Comparison of ENCODE assay signal across 18 cellular contexts in genomic region chr2:171459498-171459897, GRCh38. TPM values are rescaled to one million over a fixed set of nuclear protein-coding genes. Genes with fewer than 3 reads are reported as not detected.
DNase-seq lines count a peak whose midpoint lies in the region; ATAC-seq, FAIRE-seq and TF ChIP-seq lines count a peak whose summit lies in the region.
"Had no signal": no experiment of that assay in that cellular context is flagged by ENCODE, and none has a peak within 500 bp of the region (broad histone marks: within the 10 kb centered on the region; RNA-seq: fewer than 3 reads in every experiment).

No MANE protein-coding gene starts in this region.

- H3K79me2 ChIP-seq in HepG2 (ENCODE audit: insufficient read depth, low read length) = peaks cover 2% of the 10 kb centered on the region
- peaks cover 6% of the 10 kb centered on the region; the same call in 1 of the 3 replicates for H3K79me2 ChIP-seq in K562 (ENCODE audit: control insufficient read depth, insufficient read depth, low read length)

- no peak overlapping the region for H3K4me3 ChIP-seq in HepG2 (replicated peaks in 1 of 3; ENCODE audit: insufficient read depth in 1 of 3, low read depth in 2 of 3, low read length in 3 of 3)
- no peak overlapping the region for H3K4me3 ChIP-seq in right lobe of liver
- no peak overlapping the region for H3K4me3 ChIP-seq in K562
- H3K4me3 ChIP-seq in kidney (ENCODE audit: low read length in 2 of 2) = no peak overlapping the region
- H3K4me3 ChIP-seq in tibial artery = no peak overlapping the region
- H3K4me3 ChIP-seq: BLaER1, GM23338 had no signal

- no peaks in the 10 kb centered on the region for H3K27me3 ChIP-seq in HepG2 (ENCODE audit: control insufficient read depth in 1 of 2, insufficient read depth in 2 of 2, low read length in 2 of 2)
- no peaks in the 10 kb centered on the region for H3K27me3 ChIP-seq in right lobe of liver
- no peaks in the 10 kb centered on the region for H3K27me3 ChIP-seq in K562 (ENCODE audit: control insufficient read depth in 2 of 2, insufficient read depth in 2 of 2, low read length in 2 of 2)
- no peaks in the 10 kb centered on the region for H3K27me3 ChIP-seq in tibial artery
- H3K27me3 ChIP-seq: BLaER1 had no signal

- TF ChIP-seq CTCF in HepG2 (CRISPR knock-in tag; IDR thresholded peaks at IDR 0.05) = no peak
- TF ChIP-seq CTCF in right lobe of liver (IDR thresholded peaks at IDR 0.05) = no peak
- TF ChIP-seq CTCF in K562 (IDR thresholded peaks at IDR 0.05 in 2 of 3, conservative IDR thresholded peaks at IDR 0.05 in 1 of 3; ENCODE audit: insufficient read depth in 2 of 3, low read depth in 1 of 3, low read length in 3 of 3) = no peak
- TF ChIP-seq CTCF in kidney (IDR thresholded peaks at IDR 0.05; ENCODE audit: borderline replicate concordance, extremely low read depth, insufficient read depth) = no peak
- no peak for TF ChIP-seq CTCF in tibial artery (IDR thresholded peaks at IDR 0.05)

- TF ChIP-seq EP300 in HepG2 (IDR thresholded peaks at IDR 0.05; ENCODE audit: low read depth in 2 of 2, low read length in 2 of 2) (no peak), HepG2 (CRISPR knock-in tag; IDR thresholded peaks at IDR 0.05; ENCODE audit: borderline replicate concordance) (no peak), K562 (IDR thresholded peaks at IDR 0.05; ENCODE audit: low read length) (no peak)

- H3K4me1 ChIP-seq in HepG2 (ENCODE audit: insufficient read depth, low read length) (no peaks in the 10 kb centered on the region), right lobe of liver (no peaks in the 10 kb centered on the region), K562 (replicated peaks in 1 of 2; ENCODE audit: control insufficient read depth in 2 of 2, insufficient read depth in 2 of 2, low read length in 2 of 2) (no peaks in the 10 kb centered on the region), kidney (ENCODE audit: control insufficient read depth in 1 of 2, insufficient read depth in 1 of 2, low read depth in 1 of 2, low read length in 2 of 2) (no peaks in the 10 kb centered on the region), tibial artery (no peaks in the 10 kb centered on the region)
- H3K4me1 ChIP-seq: BLaER1 had no signal

- DNase-seq in HepG2 (ENCODE audit: low spot score) (no peak), right lobe of liver (no peak), K562 (ENCODE audit: extremely low read depth in 1 of 4, low spot score in 3 of 4) (no peak), kidney (no peak), amniotic stem cell (lab: John Stamatoyannopoulos, UW) (no peak), tibial artery (no peak)
- no peak for DNase-seq in activated CD8-positive, alpha-beta T cell treated with anti-CD3 and anti-CD28 coated beads, Interleukin-2, amount 10 ng/mL, durations not matched to agents 7 days and 5 days
- DNase-seq: CD4-positive, alpha-beta memory T cell; DMS79 treated with DMSO at 0.1 percent for 48 hours; H7 had no signal

- no peaks in the 10 kb centered on the region for H4K20me1 ChIP-seq in HepG2 (ENCODE audit: insufficient read depth, low read length)
- no peaks in the 10 kb centered on the region for H4K20me1 ChIP-seq in K562 (replicated peaks; ENCODE audit: control insufficient read depth, insufficient read depth, low read length)
- H4K20me1 ChIP-seq: BLaER1 had no signal

- no peak for FAIRE-seq in HepG2 (lab: Jason Lieb, UNC)
- FAIRE-seq in K562 (lab: Jason Lieb, UNC) = no peak
- peak; percentile 13 for FAIRE-seq in kidney (lab: Jason Lieb, UNC)
- FAIRE-seq: GM12892, GM18507 had no signal

- CTCF ChIA-PET in HepG2 (lab: Yijun Ruan, JAX; ENCODE audit: low intra/inter-chr PET ratio, low total read pairs) = no interaction called here
- CTCF ChIA-PET in K562 (lab: Yijun Ruan, JAX; ENCODE audit: low intra/inter-chr PET ratio) = no interaction called here
- CTCF ChIA-PET in activated CD8-positive, alpha-beta T cell treated with anti-CD3 and anti-CD28 coated beads, Interleukin-2, amount 10 ng/mL, durations not matched to agents 7 days and 5 days (lab: Charles Lee) = interaction anchor here (0.7 to 1.4 kb wide), 2 partner anchors 9 to 114 kb away, joined by 4 read pairs; no protein-coding TSS in a partner anchor

- no peaks in the 10 kb centered on the region for H3K4me1 Mint-ChIP-seq in activated CD8-positive, alpha-beta T cell treated with anti-CD3 and anti-CD28 coated beads, Interleukin-2, amount 10 ng/mL, durations not matched to agents 7 days and 5 days (ENCODE audit: low read depth)
- H3K4me1 Mint-ChIP-seq: CD14-positive monocyte, GM23338 had no signal

- H3K9ac ChIP-seq in HepG2 (ENCODE audit: insufficient read depth, low read depth, low read length) (no peak overlapping the region), K562 (ENCODE audit: insufficient read depth in 1 of 2, low read depth in 2 of 2, low read length in 2 of 2) (no peak overlapping the region), kidney (ENCODE audit: low read length in 2 of 2) (no peak overlapping the region)
- H3K9ac ChIP-seq: BLaER1 had no signal

- no peaks in the 10 kb centered on the region for H3K9me3 ChIP-seq in HepG2 (ENCODE audit: low read length)
- no peaks in the 10 kb centered on the region for H3K9me3 ChIP-seq in right lobe of liver
- no peaks in the 10 kb centered on the region for H3K9me3 ChIP-seq in K562 (replicated peaks; ENCODE audit: control insufficient read depth, insufficient read depth, low read depth, low read length)
- H3K9me3 ChIP-seq in kidney (ENCODE audit: control insufficient read depth in 1 of 2, low read length in 2 of 2) = peaks cover 0 to 3% of the 10 kb centered on the region in 2 donors
- H3K9me3 ChIP-seq in tibial artery = no peaks in the 10 kb centered on the region

- POLR2A ChIA-PET in HepG2 (lab: Yijun Ruan, JAX) = interaction anchor here (0.7 kb wide), 1 partner anchor 357 kb away, joined by 3 read pairs; no protein-coding TSS in a partner anchor
- POLR2A ChIA-PET in K562 (lab: Yijun Ruan, JAX) = no interaction called here
- POLR2A ChIA-PET in activated CD8-positive, alpha-beta T cell treated with anti-CD3 and anti-CD28 coated beads, Interleukin-2, amount 10 ng/mL, durations not matched to agents 7 days and 5 days (lab: Charles Lee) = no interaction called here

- no peak overlapping the region for H3K4me3 Mint-ChIP-seq in activated CD8-positive, alpha-beta T cell treated with anti-CD3 and anti-CD28 coated beads, Interleukin-2, amount 10 ng/mL, durations not matched to agents 7 days and 5 days
- H3K4me3 Mint-ChIP-seq: CD14-positive monocyte; CD4-positive, alpha-beta memory T cell; GM23338 had no signal

- ATAC-seq in HepG2 (no peak), right lobe of liver (no peak), K562 (no peak), HG03439 (IDR thresholded peaks at IDR 0.05; ENCODE audit: unreplicated experiment) (no peak)
- no peak for ATAC-seq in activated CD8-positive, alpha-beta T cell treated with anti-CD3 and anti-CD28 coated beads, Interleukin-2, amount 10 ng/mL, durations not matched to agents 7 days and 5 days
- ATAC-seq: GM23338, HCT116 had no signal

- no peaks in the 10 kb centered on the region for H3K9me1 ChIP-seq in K562 (ENCODE audit: control insufficient read depth, insufficient read depth, low read length)

- no peak for TF ChIP-seq POLR2A in HepG2 (IDR thresholded peaks at IDR 0.05; ENCODE audit: insufficient read depth in 1 of 2, low read depth in 2 of 2, low read length in 2 of 2)
- TF ChIP-seq POLR2A in right lobe of liver (IDR thresholded peaks at IDR 0.05) = no peak
- TF ChIP-seq POLR2A in K562 (conservative IDR thresholded peaks at IDR 0.05) = no peak

- peaks cover 12% of the 10 kb centered on the region for H3K9me3 Mint-ChIP-seq in activated CD8-positive, alpha-beta T cell treated with anti-CD3 and anti-CD28 coated beads, Interleukin-2, amount 10 ng/mL, durations not matched to agents 7 days and 5 days (ENCODE audit: insufficient read depth)
- H3K9me3 Mint-ChIP-seq: GM23338 had no signal

- no peaks in the 10 kb centered on the region for H3K27me3 Mint-ChIP-seq in activated CD8-positive, alpha-beta T cell treated with anti-CD3 and anti-CD28 coated beads, Interleukin-2, amount 10 ng/mL, durations not matched to agents 7 days and 5 days (ENCODE audit: low read depth)
- H3K27me3 Mint-ChIP-seq: CD4-positive, alpha-beta memory T cell had no signal

- no TSS peak for BruUV-seq in HepG2 (replicated peaks; lab: Mats Ljungman, UMichigan)
- no TSS peak for BruUV-seq in K562 (replicated peaks; lab: Mats Ljungman, UMichigan)

- peaks cover 46% of the 10 kb centered on the region for H3K36me3 Mint-ChIP-seq in activated CD8-positive, alpha-beta T cell treated with anti-CD3 and anti-CD28 coated beads, Interleukin-2, amount 10 ng/mL, durations not matched to agents 7 days and 5 days (ENCODE audit: low read depth)

- TF ChIP-seq RAD21 in HepG2 (CRISPR knock-in tag; IDR thresholded peaks at IDR 0.05) (no peak), K562 (CRISPR knock-in tag; conservative IDR thresholded peaks at IDR 0.05 in 1 of 2, IDR thresholded peaks at IDR 0.05 in 1 of 2) (no peak)

- in situ Hi-C loops in HepG2 (cut with HindIII; ENCODE audit: extremely low pct_ligation_motif_present, low pct_unique_long_range_greater_than_20kb) = no loop called here
- in situ Hi-C loops in K562 (cut with MboI) = no loop called here

- H3K36me3 ChIP-seq in HepG2 (replicated peaks in 1 of 2; ENCODE audit: control insufficient read depth in 1 of 2, insufficient read depth in 2 of 2, low read length in 2 of 2) = peaks cover 7 to 33% of the 10 kb centered on the region in 2 experiments; a peak in 4 of 5 replicates
- no peaks in the 10 kb centered on the region for H3K36me3 ChIP-seq in right lobe of liver
- H3K36me3 ChIP-seq in K562 (ENCODE audit: control insufficient read depth, insufficient read depth, low read length) = peaks cover 58% of the 10 kb centered on the region
- peaks cover 3 to 14% of the 10 kb centered on the region in 2 donors for H3K36me3 ChIP-seq in kidney (ENCODE audit: control insufficient read depth in 1 of 2, insufficient read depth in 2 of 2, low read length in 2 of 2)
- H3K36me3 ChIP-seq in tibial artery = peaks cover 20 to 51% (median 42%) of the 10 kb centered on the region in 3 donors

- no peak overlapping the region for H3K4me2 ChIP-seq in HepG2 (ENCODE audit: low read depth, low read length)
- H3K4me2 ChIP-seq in K562 (ENCODE audit: insufficient read depth, low read length) = no peak overlapping the region
- H3K4me2 ChIP-seq: BLaER1, GM23338 had no signal

- H3K27ac ChIP-seq in HepG2 (ENCODE audit: extremely low read length, insufficient read depth, low read length) = no peak overlapping the region
- H3K27ac ChIP-seq in right lobe of liver = no peak overlapping the region
- H3K27ac ChIP-seq in K562 (ENCODE audit: extremely low read depth, low read depth, low read length) = no peak overlapping the region
- no peak overlapping the region for H3K27ac ChIP-seq in kidney (ENCODE audit: low read depth in 2 of 2, low read length in 2 of 2)
- no peak overlapping the region for H3K27ac ChIP-seq in tibial artery
- H3K27ac ChIP-seq: 22Rv1, BLaER1 had no signal

- intact Hi-C loops in HepG2 (cut with micrococcal nuclease; ENCODE audit: unreplicated experiment) = no loop called here
- intact Hi-C loops in right lobe of liver (cut with DNase I) = no loop called here
- intact Hi-C loops in K562 (cut with micrococcal nuclease) = no loop called here
- intact Hi-C loops in kidney (cut with DNase I) = no loop called here
- intact Hi-C loops in tibial artery (cut with DNase I; ENCODE audit: low total_unique reads) = no loop called here

- no peak overlapping the region for H2AFZ ChIP-seq in HepG2 (ENCODE audit: low read length)
- H2AFZ ChIP-seq in K562 (ENCODE audit: low read depth, low read length) = no peak overlapping the region
- H2AFZ ChIP-seq: GM23338 had no signal

- H3K27ac Mint-ChIP-seq in activated CD8-positive, alpha-beta T cell treated with anti-CD3 and anti-CD28 coated beads, Interleukin-2, amount 10 ng/mL, durations not matched to agents 7 days and 5 days = no peak overlapping the region
- H3K27ac Mint-ChIP-seq: CD14-positive monocyte; CD4-positive, alpha-beta memory T cell; GM23338 had no signal

RNA-seq across cellular contexts. Expression of gene DCAF17, which starts 25.5 kb away (rescaled TPM):
- 30.0 and 35.3 TPM in 2 replicates for total RNA-seq in HepG2 (2016; rRNA removed; fragmentation: Illumina TruSeq; extraction: Trizol)
- 26.5 and 32.7 TPM in 2 replicates for total RNA-seq in HepG2 (2016; cell fraction: cytosol; rRNA removed; fragmentation: Illumina TruSeq; extraction: Trizol; ENCODE audit: low read depth)
- 30.5 and 35.1 TPM in 2 replicates for total RNA-seq in HepG2 (2016; cell fraction: insoluble cytoplasmic fraction; rRNA removed; fragmentation: Illumina TruSeq; extraction: Trizol)
- total RNA-seq in HepG2 (2016; cell fraction: membrane; rRNA removed; fragmentation: Illumina TruSeq; extraction: Trizol) = 21.8 and 25.2 TPM in 2 replicates
- 44.6 and 46.6 TPM in 2 replicates for total RNA-seq in HepG2 (2016; cell fraction: nucleus; rRNA removed; fragmentation: Illumina TruSeq; extraction: Trizol)
- polyA plus RNA-seq in HepG2 (2011; rRNA removed) = 13.7 and 13.8 TPM in 2 replicates
- 5.4 and 7.3 TPM in 2 replicates for polyA plus RNA-seq in HepG2 (2011; cell fraction: cytosol; rRNA removed)
- polyA plus RNA-seq in HepG2 (2011; cell fraction: nucleus; rRNA removed) = 14.2 and 21.4 TPM in 2 replicates
- polyA plus RNA-seq in HepG2 (2012) = 12.1 and 13.8 TPM in 2 replicates
- 2.4 and 2.6 TPM in 2 replicates for polyA plus RNA-seq in HepG2 (2016; cell fraction: cytosol; fragmentation: Illumina TruSeq; extraction: Trizol; ENCODE audit: low read depth)
- polyA plus RNA-seq in HepG2 (2016; cell fraction: insoluble cytoplasmic fraction; fragmentation: Illumina TruSeq; extraction: Trizol; ENCODE audit: low read depth) = 23.4 and 23.9 TPM in 2 replicates
- 6.3 and 7.2 TPM in 2 replicates for polyA plus RNA-seq in HepG2 (2016; cell fraction: membrane; fragmentation: Illumina TruSeq; extraction: Trizol; ENCODE audit: low read depth)
- polyA plus RNA-seq in HepG2 (2016; cell fraction: nucleus; fragmentation: Illumina TruSeq; extraction: Trizol; ENCODE audit: insufficient read depth, low read depth) = 43.8 and 46.2 TPM in 2 replicates
- 5.9 and 15.8 TPM in 2 replicates for polyA minus RNA-seq in HepG2 (2011; rRNA and poly(A)+ RNA removed; ENCODE audit: low replicate concordance)
- polyA minus RNA-seq in HepG2 (2011; cell fraction: cytosol; rRNA and poly(A)+ RNA removed) = 14.3 and 20.7 TPM in 2 replicates
- 64.5 and 78.1 TPM in 2 replicates for polyA minus RNA-seq in HepG2 (2011; cell fraction: nucleus; rRNA and poly(A)+ RNA removed)
- total RNA-seq in right lobe of liver = 1 to 10 TPM; 5.5 to 8.1 (median 6.9) TPM
- 30.0 and 91.6 TPM in 2 replicates for total RNA-seq in K562 (2011; cell fraction: chromatin; rRNA removed; ENCODE audit: low replicate concordance)
- 15.2 and 20.3 TPM in 2 replicates for total RNA-seq in K562 (2011; cell fraction: nucleolus; rRNA removed)
- total RNA-seq in K562 (2011; cell fraction: nucleoplasm; rRNA removed) = 39.7 and 61.7 TPM in 2 replicates
- 20.8 and 22.7 TPM in 2 replicates for total RNA-seq in K562 (2014; rRNA removed)
- total RNA-seq in K562 (2014; rRNA removed; fragmentation: Illumina TruSeq; extraction: Trizol) = 38.5 and 40.5 TPM in 2 replicates
- 29.5 and 34.4 TPM in 2 replicates for total RNA-seq in K562 (2015; rRNA removed; fragmentation: Illumina TruSeq; extraction: Trizol)
- 29.3 TPM in 2 replicates for total RNA-seq in K562 (2021)
- 29.1 and 32.8 TPM in 2 replicates for polyA plus RNA-seq in K562 (2011; rRNA removed)
- polyA plus RNA-seq in K562 (2011; cell fraction: cytosol; rRNA removed) = 7.2 and 12.3 TPM in 2 replicates
- polyA plus RNA-seq in K562 (2011; cell fraction: nucleus; rRNA removed) = 32.5 and 37.7 TPM in 2 replicates
- 11.9 and 14.3 TPM in 2 replicates for polyA plus RNA-seq in K562 (2012)
- polyA plus RNA-seq in K562 (2014; fragmentation: Illumina TruSeq; extraction: Trizol) = 23.3 and 27.1 TPM in 2 replicates
- polyA plus RNA-seq in K562 (2014; fragmentation: Nextera tagmentation; extraction: Ambion mirVana) = 10 to 100 TPM; 10.0 to 12.0 TPM
- 15.6 and 19.7 TPM in 2 replicates for polyA plus RNA-seq in K562 (2014; rRNA removed)
- polyA minus RNA-seq in K562 (2011; rRNA and poly(A)+ RNA removed) = 63.6 and 64.5 TPM in 2 replicates
- 19.1 and 24.4 TPM in 2 replicates for polyA minus RNA-seq in K562 (2011; cell fraction: cytosol; rRNA and poly(A)+ RNA removed)
- polyA minus RNA-seq in K562 (2011; cell fraction: nucleus; rRNA and poly(A)+ RNA removed) = 34.2 and 61.5 TPM in 2 replicates
- 18.5 TPM for total RNA-seq in kidney
- 4.9 TPM for polyA plus RNA-seq in kidney (ENCODE audit: insufficient read depth, low read depth, low replicate concordance)
- 10 to 100 TPM; 15.9 to 17.5 TPM for total RNA-seq in activated CD8-positive, alpha-beta T cell treated with anti-CD3 and anti-CD28 coated beads, Interleukin-2, amount 10 ng/mL, durations not matched to agents 7 days and 5 days

RNA-seq across cellular contexts. Expression of gene METTL8, which starts 25.7 kb away (rescaled TPM):
- 68.2 and 89.8 TPM in 2 replicates for total RNA-seq in HepG2 (2016; rRNA removed; fragmentation: Illumina TruSeq; extraction: Trizol)
- total RNA-seq in HepG2 (2016; cell fraction: cytosol; rRNA removed; fragmentation: Illumina TruSeq; extraction: Trizol; ENCODE audit: low read depth) = 58.1 and 65.6 TPM in 2 replicates
- total RNA-seq in HepG2 (2016; cell fraction: insoluble cytoplasmic fraction; rRNA removed; fragmentation: Illumina TruSeq; extraction: Trizol) = 68.4 and 92.8 TPM in 2 replicates
- 43.4 and 53.8 TPM in 2 replicates for total RNA-seq in HepG2 (2016; cell fraction: membrane; rRNA removed; fragmentation: Illumina TruSeq; extraction: Trizol)
- 39.4 and 45.4 TPM in 2 replicates for total RNA-seq in HepG2 (2016; cell fraction: nucleus; rRNA removed; fragmentation: Illumina TruSeq; extraction: Trizol)
- polyA plus RNA-seq in HepG2 (2011; rRNA removed) = 9.9 and 18.6 TPM in 2 replicates
- 6.5 and 8.9 TPM in 2 replicates for polyA plus RNA-seq in HepG2 (2011; cell fraction: cytosol; rRNA removed)
- polyA plus RNA-seq in HepG2 (2011; cell fraction: nucleus; rRNA removed) = 7.2 and 8.0 TPM in 2 replicates
- polyA plus RNA-seq in HepG2 (2012) = 10.5 and 21.7 TPM in 2 replicates
- 14.6 and 19.9 TPM in 2 replicates for polyA plus RNA-seq in HepG2 (2016; cell fraction: cytosol; fragmentation: Illumina TruSeq; extraction: Trizol; ENCODE audit: low read depth)
- polyA plus RNA-seq in HepG2 (2016; cell fraction: insoluble cytoplasmic fraction; fragmentation: Illumina TruSeq; extraction: Trizol; ENCODE audit: low read depth) = 57.8 and 61.8 TPM in 2 replicates
- polyA plus RNA-seq in HepG2 (2016; cell fraction: membrane; fragmentation: Illumina TruSeq; extraction: Trizol; ENCODE audit: low read depth) = 29.4 and 30.5 TPM in 2 replicates
- polyA plus RNA-seq in HepG2 (2016; cell fraction: nucleus; fragmentation: Illumina TruSeq; extraction: Trizol; ENCODE audit: insufficient read depth, low read depth) = 50.6 and 52.1 TPM in 2 replicates
- polyA minus RNA-seq in HepG2 (2011; rRNA and poly(A)+ RNA removed; ENCODE audit: low replicate concordance) = 12.2 and 23.7 TPM in 2 replicates
- polyA minus RNA-seq in HepG2 (2011; cell fraction: cytosol; rRNA and poly(A)+ RNA removed) = 16.2 and 17.8 TPM in 2 replicates
- 30.9 and 35.8 TPM in 2 replicates for polyA minus RNA-seq in HepG2 (2011; cell fraction: nucleus; rRNA and poly(A)+ RNA removed)
- total RNA-seq in right lobe of liver = 10 to 100 TPM in 2 of 6 experiments, 1 to 10 TPM in 4; 6.5 to 13.8 (median 9.5) TPM
- total RNA-seq in K562 (2011; cell fraction: chromatin; rRNA removed; ENCODE audit: low replicate concordance) = 15.1 and 51.6 TPM in 2 replicates
- 13.4 and 13.7 TPM in 2 replicates for total RNA-seq in K562 (2011; cell fraction: nucleolus; rRNA removed)
- total RNA-seq in K562 (2011; cell fraction: nucleoplasm; rRNA removed) = 23.2 and 47.9 TPM in 2 replicates
- total RNA-seq in K562 (2014; rRNA removed) = 14.9 and 16.4 TPM in 2 replicates
- total RNA-seq in K562 (2014; rRNA removed; fragmentation: Illumina TruSeq; extraction: Trizol) = 52.6 and 55.3 TPM in 2 replicates
- total RNA-seq in K562 (2015; rRNA removed; fragmentation: Illumina TruSeq; extraction: Trizol) = 33.7 TPM in 2 replicates
- total RNA-seq in K562 (2021) = 30.7 and 35.1 TPM in 2 replicates
- 26.5 and 40.8 TPM in 2 replicates for polyA plus RNA-seq in K562 (2011; rRNA removed)
- polyA plus RNA-seq in K562 (2011; cell fraction: cytosol; rRNA removed) = 4.5 and 8.4 TPM in 2 replicates
- 7.5 and 9.4 TPM in 2 replicates for polyA plus RNA-seq in K562 (2011; cell fraction: nucleus; rRNA removed)
- polyA plus RNA-seq in K562 (2012) = 12.8 and 19.0 TPM in 2 replicates
- 28.6 and 35.1 TPM in 2 replicates for polyA plus RNA-seq in K562 (2014; fragmentation: Illumina TruSeq; extraction: Trizol)
- polyA plus RNA-seq in K562 (2014; fragmentation: Nextera tagmentation; extraction: Ambion mirVana) = 10 to 100 TPM; 12.9 to 16.7 TPM
- polyA plus RNA-seq in K562 (2014; rRNA removed) = 15.8 and 20.5 TPM in 2 replicates
- 32.4 and 38.1 TPM in 2 replicates for polyA minus RNA-seq in K562 (2011; rRNA and poly(A)+ RNA removed)
- polyA minus RNA-seq in K562 (2011; cell fraction: cytosol; rRNA and poly(A)+ RNA removed) = 13.1 and 14.6 TPM in 2 replicates
- 7.0 and 12.4 TPM in 2 replicates for polyA minus RNA-seq in K562 (2011; cell fraction: nucleus; rRNA and poly(A)+ RNA removed)
- total RNA-seq in kidney = 14.9 TPM
- 10.8 TPM for polyA plus RNA-seq in kidney (ENCODE audit: insufficient read depth, low read depth, low replicate concordance)
- total RNA-seq in activated CD8-positive, alpha-beta T cell treated with anti-CD3 and anti-CD28 coated beads, Interleukin-2, amount 10 ng/mL, durations not matched to agents 7 days and 5 days = 10 to 100 TPM; 20.9 to 22.4 TPM
